ENCODE assay signal across 17 cellular contexts in the genomic region with DNA sequence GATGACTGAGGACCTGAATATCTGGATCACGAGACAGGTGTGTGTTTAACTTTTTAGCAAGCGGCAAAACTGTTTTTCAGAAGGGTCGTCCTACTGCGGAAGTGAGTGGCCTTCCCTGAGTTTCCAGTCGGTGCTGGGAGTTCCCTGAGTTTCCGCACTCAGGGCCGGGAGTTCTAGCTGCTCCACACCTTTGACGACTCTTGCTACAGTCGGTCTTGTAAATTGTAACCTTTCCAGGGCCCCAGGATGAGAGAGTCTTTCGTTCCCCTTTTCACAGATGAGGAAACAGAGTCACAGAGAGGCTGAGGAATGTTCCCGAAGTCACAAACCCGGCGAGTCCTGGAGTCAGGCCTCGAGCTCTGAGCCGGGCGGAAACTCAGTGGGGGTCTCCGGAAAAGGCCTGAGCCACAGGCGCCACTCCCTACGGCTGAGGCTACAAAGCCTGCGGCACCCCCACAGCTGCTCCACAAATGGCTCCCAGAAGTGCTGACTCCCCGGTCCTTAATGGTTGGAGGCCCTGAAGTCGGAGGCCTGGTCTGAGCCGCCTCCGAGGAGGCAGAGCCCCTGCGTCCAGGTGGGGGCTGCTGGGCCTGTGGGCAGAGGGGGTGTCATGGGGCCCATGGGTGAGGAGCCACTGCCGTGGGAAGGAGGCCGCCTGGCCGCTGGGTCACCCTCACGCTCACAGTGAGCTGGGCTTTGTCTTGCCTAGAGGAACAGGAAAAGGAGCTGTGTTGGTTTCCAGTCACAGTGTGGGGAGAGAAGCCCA. TPM values are rescaled to one million over a fixed set of nuclear protein-coding genes. Genes with fewer than 3 reads are reported as not detected.
DNase-seq lines count a peak whose midpoint lies in the region; ATAC-seq and TF ChIP-seq lines count a peak whose summit lies in the region.
"Had no signal": no experiment of that assay in that cellular context is flagged by ENCODE, and none has a peak within 500 bp of the region (broad histone marks: within the 10 kb centered on the region; RNA-seq: fewer than 3 reads in every experiment).

No MANE protein-coding gene starts in this region.

- WGBS in heart right ventricle, 2 donors: 90 to 94% methylated on average over 29 of the region's 29 CpGs
- WGBS in heart left ventricle, 4 donors: 88 to 98% (median 92%) methylated on average over 20 to 29 of the region's 29 CpGs
- WGBS in mesendoderm (ENCODE audit: extremely low coverage, insufficient coverage, low lambda C conversion rate): no CpG with 5 or more reads among the region's 29 CpGs

- no peak overlapping the region for H3K27ac ChIP-seq in heart right ventricle
- no peak overlapping the region for H3K27ac ChIP-seq in heart left ventricle
- no peak overlapping the region for H3K27ac ChIP-seq in mesendoderm (ENCODE audit: low read depth, low read length)
- H3K27ac ChIP-seq in upper lobe of right lung: no peak overlapping the region

- no peak overlapping the region for H3K4me3 ChIP-seq in heart right ventricle
- H3K4me3 ChIP-seq in heart left ventricle: no peak overlapping the region
- H3K4me3 ChIP-seq in mesendoderm (ENCODE audit: low read length): no peak overlapping the region
- H3K4me3 ChIP-seq in upper lobe of right lung: no peak overlapping the region

- H3K36me3 ChIP-seq in heart right ventricle (no peaks in the 10 kb centered on the region), heart left ventricle (no peaks in the 10 kb centered on the region), mesendoderm (ENCODE audit: control insufficient read depth, insufficient read depth, low read length) (no peaks in the 10 kb centered on the region), upper lobe of right lung (no peaks in the 10 kb centered on the region)

- H3K18ac ChIP-seq in mesendoderm (ENCODE audit: low read length): no peak overlapping the region

- H4K5ac ChIP-seq in mesendoderm (ENCODE audit: low read length): no peak overlapping the region

- TF ChIP-seq POLR2A in heart left ventricle (IDR thresholded peaks at IDR 0.05): no peak

- ATAC-seq in heart right ventricle (no peak), heart left ventricle (no peak), upper lobe of right lung (no peak)

- H3K4me2 ChIP-seq in mesendoderm (ENCODE audit: low read length): no peak overlapping the region

- no peak overlapping the region for H3K9ac ChIP-seq in mesendoderm (ENCODE audit: low read length)

- H3K4me1 ChIP-seq in heart right ventricle (peaks cover under 1 to 12% (median 6%) of the 10 kb centered on the region in 9 donors), heart left ventricle (peaks cover 0 to 9% (median 4%) of the 10 kb centered on the region in 12 donors), mesendoderm (ENCODE audit: control insufficient read depth, low read depth, low read length) (no peaks in the 10 kb centered on the region), upper lobe of right lung (no peaks in the 10 kb centered on the region)

- no peak overlapping the region for H2BK15ac ChIP-seq in mesendoderm (replicated peaks; ENCODE audit: low read depth)

- H3K79me1 ChIP-seq in mesendoderm (ENCODE audit: low read length): no peaks in the 10 kb centered on the region

- H3K9me3 ChIP-seq in heart right ventricle (no peaks in the 10 kb centered on the region), heart left ventricle (no peaks in the 10 kb centered on the region), upper lobe of right lung (no peaks in the 10 kb centered on the region)

- no peak overlapping the region for H2AK5ac ChIP-seq in mesendoderm (ENCODE audit: low read length)

- no peaks in the 10 kb centered on the region for H3K79me2 ChIP-seq in mesendoderm (ENCODE audit: control insufficient read depth, insufficient read depth, low read length)

- H3K56ac ChIP-seq in mesendoderm (ENCODE audit: low read length): peak overlapping the region; percentile 15

- H3K23ac ChIP-seq in mesendoderm (ENCODE audit: low read length): no peak overlapping the region

- DNase-seq in cardiac septum (ENCODE audit: low spot score) (peak; percentile 47), heart right ventricle (no peak), heart left ventricle (peak in 4 of 5 donors; percentile 11 to 20 (median 14)), mesendoderm (no peak), upper lobe of right lung (peak; percentile 50), anterior cingulate cortex (lab: John Stamatoyannopoulos, UW) (no peak), NCI-H1694 treated with DMSO at 0.1 percent for 48 hours (lab: John Stamatoyannopoulos, UW) (no peak), DMS 273 treated with DMSO at 0.1 percent for 48 hours (lab: John Stamatoyannopoulos, UW) (no peak)
- DNase-seq: C1 segment of cervical spinal cord, DMS153, GOT3, Kasumi-1, MM.1S, NCI-H1105, NCI-H187, NCI-H345, NCI-H526 treated with DMSO at 0.1 percent for 48 hours had no signal

- no peak overlapping the region for H2BK120ac ChIP-seq in mesendoderm (ENCODE audit: low read depth, low read length)

- intact Hi-C loops in cardiac septum (cut with DNase I) (no loop called here), heart right ventricle (cut with DNase I) (loop anchor here in 2 of 10 donors (2.0 to 5.0 kb wide), 2 partner anchors 22 to 45 kb away; no protein-coding TSS in a partner anchor), heart left ventricle (cut with DNase I) (loop anchor here in 1 of 10 donors (5.0 kb wide), 1 partner anchor 40 kb away; no protein-coding TSS in a partner anchor), upper lobe of right lung (cut with DNase I) (no loop called here)

- H2BK5ac ChIP-seq in mesendoderm (ENCODE audit: low read length): no peak overlapping the region

- H3K27me3 ChIP-seq in heart right ventricle (peaks cover 0 to 9% (median 0%) of the 10 kb centered on the region in 7 donors), heart left ventricle (no peaks in the 10 kb centered on the region), mesendoderm (ENCODE audit: insufficient read depth, low read length, poor library complexity) (no peaks in the 10 kb centered on the region), upper lobe of right lung (no peaks in the 10 kb centered on the region)

- TF ChIP-seq CTCF in heart right ventricle (IDR thresholded peaks at IDR 0.05) (no peak), heart left ventricle (IDR thresholded peaks at IDR 0.05) (no peak), upper lobe of right lung (IDR thresholded peaks at IDR 0.05) (no peak)

- H3K4ac ChIP-seq in mesendoderm (ENCODE audit: low read depth, low read length): no peak overlapping the region

- H4K8ac ChIP-seq in mesendoderm (ENCODE audit: low read depth, low read length): no peak overlapping the region

RNA-seq across cellular contexts. Expression of a gene that starts 12.6 kb away (rescaled TPM):
- total RNA-seq in cardiac septum: 77.0 TPM
- total RNA-seq in heart right ventricle: 10 to 100 TPM; 33.7 to 87.1 (median 48.8) TPM
- 10 to 100 TPM; 63.1 to 70.6 TPM for polyA plus RNA-seq in heart right ventricle
- total RNA-seq in heart left ventricle: 100 to 1,000 TPM in 2 of 9 donors, 10 to 100 TPM in 7; 31.7 to 109 (median 59.0) TPM
- polyA plus RNA-seq in heart left ventricle: 10 to 100 TPM; 38.9 to 65.6 TPM
- 84.0 TPM for polyA plus RNA-seq in mesendoderm (2013, experiment 1 of 2)
- 85.5 TPM for polyA plus RNA-seq in mesendoderm (2013, experiment 2 of 2)
- 60.4 TPM for total RNA-seq in upper lobe of right lung

Comparison
In these comparisons a context has a peak if more than half of its experiments do, and no peak if none do; other contexts are left out.
1. DNase-seq: peak in cardiac septum (single experiment), heart left ventricle (4 of 5) and upper lobe of right lung (single experiment); none in heart right ventricle (0 of 2), mesendoderm (single experiment), anterior cingulate cortex (0 of 58), NCI-H1694 treated with DMSO at 0.1 percent for 48 hours (single experiment) and DMS 273 treated with DMSO at 0.1 percent for 48 hours (single experiment).